8 cellular contexts compared by ENCODE assay signal in the genomic region with DNA sequence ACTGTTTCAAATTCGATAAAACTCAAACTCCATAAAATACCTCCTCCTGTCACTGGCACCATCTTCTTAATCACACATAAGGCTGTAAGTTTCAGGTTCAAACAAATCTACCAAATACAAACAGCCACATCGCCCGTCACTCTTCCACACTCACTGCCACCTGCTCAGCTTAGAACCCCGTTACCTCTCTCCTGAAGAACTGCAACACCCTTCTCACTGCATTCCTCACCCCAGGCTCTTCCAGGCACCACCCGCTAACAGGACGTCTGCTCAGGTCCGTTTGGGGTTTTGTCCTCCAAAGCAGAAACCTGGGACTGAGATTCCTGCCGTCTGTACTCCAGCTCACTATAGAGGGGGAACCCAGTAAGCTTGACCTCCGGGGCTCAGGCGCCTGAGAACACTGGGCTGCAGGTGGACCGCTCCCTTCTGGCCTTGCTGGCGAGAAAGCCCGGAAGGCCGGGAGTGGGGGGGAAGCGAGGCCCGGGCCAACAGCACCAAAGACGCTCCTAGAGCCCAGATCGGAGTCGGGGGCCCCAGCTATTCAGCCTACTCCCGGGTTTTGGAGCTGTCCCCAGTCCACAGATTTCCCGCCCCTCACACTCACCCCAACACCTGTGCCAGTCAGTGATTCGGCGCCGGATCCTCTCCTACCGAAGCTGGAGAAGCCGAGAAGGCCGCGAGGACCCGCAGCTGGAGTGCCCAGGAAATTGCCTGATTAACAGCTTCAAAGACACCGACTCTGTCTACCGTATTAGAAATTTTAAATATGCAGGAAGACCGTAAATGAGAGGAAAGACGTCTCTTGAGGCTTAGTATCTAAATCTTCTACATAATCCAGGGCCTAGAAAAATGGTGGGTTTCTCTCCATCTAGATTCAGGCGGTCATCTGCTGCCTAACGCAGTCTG. TPM values are rescaled to one million over a fixed set of nuclear protein-coding genes. Genes with fewer than 3 reads are reported as not detected.
DNase-seq lines count a peak whose midpoint lies in the region; ATAC-seq and TF ChIP-seq lines count a peak whose summit lies in the region.

A gene with protein sequence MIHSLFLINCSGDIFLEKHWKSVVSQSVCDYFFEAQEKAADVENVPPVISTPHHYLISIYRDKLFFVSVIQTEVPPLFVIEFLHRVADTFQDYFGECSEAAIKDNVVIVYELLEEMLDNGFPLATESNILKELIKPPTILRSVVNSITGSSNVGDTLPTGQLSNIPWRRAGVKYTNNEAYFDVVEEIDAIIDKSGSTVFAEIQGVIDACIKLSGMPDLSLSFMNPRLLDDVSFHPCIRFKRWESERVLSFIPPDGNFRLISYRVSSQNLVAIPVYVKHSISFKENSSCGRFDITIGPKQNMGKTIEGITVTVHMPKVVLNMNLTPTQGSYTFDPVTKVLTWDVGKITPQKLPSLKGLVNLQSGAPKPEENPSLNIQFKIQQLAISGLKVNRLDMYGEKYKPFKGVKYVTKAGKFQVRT (minus strand): TSS at position 678 of the 906 bp plus-strand sequence. CDS start 12,449 bp downstream, outside the sequence.

- no peak within 1 kb of the TSS for H3K27ac Mint-ChIP-seq in type B pancreatic cell

- no peaks in the 10 kb centered on the region for H3K27me3 Mint-ChIP-seq in type B pancreatic cell

- H3K4me1 Mint-ChIP-seq in type B pancreatic cell (ENCODE audit: unreplicated experiment), result peaks cover 29% of the 10 kb centered on the region

- H3K9me3 Mint-ChIP-seq in type B pancreatic cell, result no peaks in the 10 kb centered on the region

- intact Hi-C loops in head of caudate nucleus (cut with DNase I), result loop anchor here (2.0 kb wide), 1 partner anchor 26 kb away; no protein-coding TSS in a partner anchor

- DNase-seq in COLO668 (lab: John Stamatoyannopoulos, UW; ENCODE audit: unreplicated experiment), result peak; percentile 82
- DNase-seq in SHP77 (lab: John Stamatoyannopoulos, UW), result peak; percentile 39 to 72
- peak; percentile 39 to 78 (median 61) for DNase-seq in activated naive CD4-positive, alpha-beta T cell (lab: John Stamatoyannopoulos, UW)
- DNase-seq in head of caudate nucleus, result peak; percentile 73 to 95 (median 86)
- DNase-seq in pons (ENCODE audit: low spot score), result peak; percentile 18
- peak; percentile 81 for DNase-seq in type B pancreatic cell (ENCODE audit: extremely low spot score, unreplicated experiment)

- no peak for TF ChIP-seq CTCF in type B pancreatic cell (conservative IDR thresholded peaks at IDR 0.05)

- peaks cover 9% of the 10 kb centered on the region for H3K36me3 Mint-ChIP-seq in type B pancreatic cell

- H3K4me3 Mint-ChIP-seq in type B pancreatic cell, result no peak within 1 kb of the TSS

- ATAC-seq in GM19397 (IDR thresholded peaks at IDR 0.05; ENCODE audit: unreplicated experiment) (peak; percentile 39), HG03558 (IDR thresholded peaks at IDR 0.05; ENCODE audit: extremely low read depth, unreplicated experiment) (peak; percentile 22)

RNA-seq across cellular contexts. Expression of the gene that starts here (rescaled TPM):
- 41.9 and 48.0 TPM in 2 replicates for total RNA-seq in type B pancreatic cell (ENCODE audit: low replicate concordance)

Comparison
In these comparisons a context has a peak if more than half of its experiments do, and no peak if none do; other contexts are left out.
1. Peak in every context shown above with its lines: DNase-seq and ATAC-seq.
2. DNase-seq: peak in every context shown above with its lines; median percentile 86 in head of caudate nucleus; 82 in COLO668; 81 in type B pancreatic cell; 61 in activated naive CD4-positive, alpha-beta T cell; 56 in SHP77; 18 in pons.